In genomic region chr9:125361837-125362531, GRCh38 we compare ENCODE assay signal across 7 cellular contexts.
DNase-seq lines count a peak whose midpoint lies in the region; ATAC-seq and TF ChIP-seq lines count a peak whose summit lies in the region.

No MANE protein-coding gene starts in this region.

- peaks cover 3 to 18% (median 10%) of the 10 kb centered on the region in 7 donors for H3K4me1 Mint-ChIP-seq in naive thymus-derived CD4-positive, alpha-beta T cell

- POLR2A ChIA-PET in naive thymus-derived CD4-positive, alpha-beta T cell (lab: Charles Lee): interaction anchor here (0.9 kb wide), 1 partner anchor 19 kb away, joined by 3 read pairs; no protein-coding TSS in a partner anchor

- H3K4me3 Mint-ChIP-seq in naive thymus-derived CD4-positive, alpha-beta T cell: no peak overlapping the region

- CTCF ChIA-PET in naive thymus-derived CD4-positive, alpha-beta T cell (lab: Charles Lee): interaction anchor here (0.6 to 1.0 kb wide), 2 partner anchors 16 to 680 kb away, joined by 3 read pairs; no protein-coding TSS in a partner anchor

- H3K9me3 Mint-ChIP-seq in naive thymus-derived CD4-positive, alpha-beta T cell: no peaks in the 10 kb centered on the region

- H3K4me1 ChIP-seq in naive thymus-derived CD4-positive, alpha-beta T cell (ENCODE audit: control insufficient read depth in 2 of 2, insufficient read depth in 2 of 2, low read length in 2 of 2): no peaks in the 10 kb centered on the region

- peaks cover 11 to 67% (median 17%) of the 10 kb centered on the region in 3 experiments for H3K36me3 ChIP-seq in naive thymus-derived CD4-positive, alpha-beta T cell (ENCODE audit: control insufficient read depth in 2 of 3, insufficient read depth in 3 of 3, low read length in 3 of 3)

- DNase-seq in ELF-1 (ENCODE audit: low read depth, low spot score): peak; percentile 63
- peak; percentile 63 to 64 for DNase-seq in Kasumi-1 (lab: John Stamatoyannopoulos, UW)
- no peak for DNase-seq in astrocyte of the cerebellum (ENCODE audit: low read depth)
- DNase-seq in naive thymus-derived CD4-positive, alpha-beta T cell: peak in 5 of 9 donors; percentile 23 to 47 (median 31)
- no peak for DNase-seq in GOT3 (lab: John Stamatoyannopoulos, UW)

- no peaks in the 10 kb centered on the region for H3K27me3 Mint-ChIP-seq in naive thymus-derived CD4-positive, alpha-beta T cell

- peaks cover 3 to 56% (median 16%) of the 10 kb centered on the region in 5 donors for H3K36me3 Mint-ChIP-seq in naive thymus-derived CD4-positive, alpha-beta T cell

- H3K27me3 ChIP-seq in naive thymus-derived CD4-positive, alpha-beta T cell (ENCODE audit: control insufficient read depth in 2 of 2, insufficient read depth in 2 of 2, low read length in 2 of 2): no peaks in the 10 kb centered on the region

- ATAC-seq in naive thymus-derived CD4-positive, alpha-beta T cell: peak; percentile 60
- no peak for ATAC-seq in HG02884 (IDR thresholded peaks at IDR 0.05; ENCODE audit: unreplicated experiment)
- no peak for ATAC-seq in GM18870 (IDR thresholded peaks at IDR 0.05; ENCODE audit: unreplicated experiment)

- H3K27ac Mint-ChIP-seq in naive thymus-derived CD4-positive, alpha-beta T cell: peak overlapping the region in 8 of 9 donors; percentile 5 to 62 (median 42)

- no peaks in the 10 kb centered on the region for H3K9me3 ChIP-seq in naive thymus-derived CD4-positive, alpha-beta T cell (ENCODE audit: control insufficient read depth in 2 of 3, low read length in 3 of 3)

- intact Hi-C loops in naive thymus-derived CD4-positive, alpha-beta T cell (cut with micrococcal nuclease): loop anchor here in 1 of 2 donors (10.0 kb wide), 1 partner anchor 97 kb away; the partner anchor contains the start of gene GAPVD1

- peak; percentile 54 for TF ChIP-seq CTCF in astrocyte of the cerebellum (IDR thresholded peaks at IDR 0.05; ENCODE audit: low read depth, low read length, missing control alignments)

- H3K27ac ChIP-seq in naive thymus-derived CD4-positive, alpha-beta T cell (ENCODE audit: low read depth, low read length): peak overlapping the region; percentile 30

- in situ Hi-C loops in astrocyte of the cerebellum (cut with HindIII; ENCODE audit: low sequenced_read_pairs): no loop called here

- no peak overlapping the region for H3K4me3 ChIP-seq in astrocyte of the cerebellum (ENCODE audit: low read depth, low read length)
- H3K4me3 ChIP-seq in naive thymus-derived CD4-positive, alpha-beta T cell (ENCODE audit: low read length): no peak overlapping the region

Comparison
In these comparisons a context has a peak if more than half of its experiments do, and no peak if none do; other contexts are left out.
1. DNase-seq: peak in ELF-1 (single experiment), Kasumi-1 (2 of 2) and naive thymus-derived CD4-positive, alpha-beta T cell (5 of 9); none in astrocyte of the cerebellum (single experiment) and GOT3 (single experiment).